Comparison of ENCODE assay signal across 24 cellular contexts in genomic region chr10:3098689-3099088, GRCh38. TPM values are rescaled to one million over a fixed set of nuclear protein-coding genes. Genes with fewer than 3 reads are reported as not detected.
DNase-seq lines count a peak whose midpoint lies in the region; ATAC-seq and TF ChIP-seq lines count a peak whose summit lies in the region.
"Had no signal": no experiment of that assay in that cellular context is flagged by ENCODE, and none has a peak within 500 bp of the region (broad histone marks: within the 10 kb centered on the region; RNA-seq: fewer than 3 reads in every experiment).

No MANE protein-coding gene starts in this region.

- H3K9me2 ChIP-seq in GM23248 (ENCODE audit: insufficient read depth): no peaks in the 10 kb centered on the region
- H3K9me2 ChIP-seq: SK-N-SH had no signal

- H3K9me3 ChIP-seq in GM23248 (ENCODE audit: low read depth) (no peaks in the 10 kb centered on the region), RWPE2 (ENCODE audit: severe bottlenecking) (no peaks in the 10 kb centered on the region), trophoblast cell (ENCODE audit: insufficient read depth, low read depth, low read length) (peaks cover 4% of the 10 kb centered on the region)
- H3K9me3 ChIP-seq: lower lobe of right lung, SK-N-SH had no signal

- H3K27ac Mint-ChIP-seq in effector memory CD8-positive, alpha-beta T cell: no peak overlapping the region
- H3K27ac Mint-ChIP-seq: activated CD8-positive, alpha-beta T cell treated with anti-CD3 and anti-CD28 coated beads for 36 hours; activated naive CD8-positive, alpha-beta T cell treated with anti-CD3 and anti-CD28 coated beads, Interleukin-2, amount 10 ng/mL, durations not matched to agents 7 days and 5 days; CD8-positive, alpha-beta T cell; progenitor cell of endocrine pancreas had no signal

- H3K9ac ChIP-seq in GM23248 (peak overlapping the region; percentile 20; the same call in 1 of the 2 replicates), trophoblast cell (ENCODE audit: low read length) (no peak overlapping the region)
- H3K9ac ChIP-seq: SK-N-SH had no signal

- no peak overlapping the region for H2BK12ac ChIP-seq in trophoblast cell (ENCODE audit: low read length)

- no peaks in the 10 kb centered on the region for H3K27me3 Mint-ChIP-seq in effector memory CD8-positive, alpha-beta T cell
- H3K27me3 Mint-ChIP-seq: activated CD8-positive, alpha-beta T cell treated with anti-CD3 and anti-CD28 coated beads for 36 hours; activated naive CD8-positive, alpha-beta T cell treated with anti-CD3 and anti-CD28 coated beads, Interleukin-2, amount 10 ng/mL, durations not matched to agents 7 days and 5 days; T-helper 17 cell had no signal

- peaks cover 32% of the 10 kb centered on the region for H3K36me3 Mint-ChIP-seq in effector memory CD8-positive, alpha-beta T cell (ENCODE audit: insufficient read depth)

- no peak overlapping the region for H3K18ac ChIP-seq in trophoblast cell (ENCODE audit: low read length)

- H3K36me3 ChIP-seq in GM23248 (ENCODE audit: low read depth) (peaks cover 19% of the 10 kb centered on the region; the same call in 1 of the 2 replicates), RWPE2 (ENCODE audit: low read depth) (peaks cover 75% of the 10 kb centered on the region), trophoblast cell (ENCODE audit: control insufficient read depth in 1 of 2, insufficient read depth in 2 of 2, low read length in 2 of 2) (peaks cover 36 to 47% of the 10 kb centered on the region in 2 experiments)

- DNase-seq in GM23248 (no peak), RWPE2 (ENCODE audit: low spot score) (no peak), epithelial cell of prostate (ENCODE audit: low read depth, low spot score) (no peak), trophoblast cell (no peak), SIG-M5 (lab: John Stamatoyannopoulos, UW) (no peak), HEK293T (ENCODE audit: extremely low spot score) (no peak)
- no peak for DNase-seq in effector memory CD8-positive, alpha-beta T cell
- DNase-seq: activated CD4-positive, CD25-positive, alpha-beta regulatory T cell treated with anti-CD3 and anti-CD28 coated beads, Interleukin-2, amount 50 U/mL, for 72 hours; activated CD8-positive, alpha-beta T cell treated with anti-CD3 and anti-CD28 coated beads for 36 hours; activated gamma-delta T cell; activated naive CD8-positive, alpha-beta T cell treated with anti-CD3 and anti-CD28 coated beads, Interleukin-2, amount 10 ng/mL, durations not matched to agents 7 days and 5 days; activated T-cell treated with anti-CD3 and anti-CD28 coated beads for 4 hours; CD8-positive, alpha-beta T cell; kidney glomerular epithelial cell; lower lobe of right lung; NCI-H1694; SK-N-SH; stimulated activated CD4-positive, alpha-beta T cell treated with anti-CD3 and anti-CD28 coated beads, Interleukin-15, amount 100 ng/mL, for 24 hours; stimulated activated naive CD4-positive, alpha-beta T cell; T-helper 17 cell had no signal

- H3K4me3 Mint-ChIP-seq in effector memory CD8-positive, alpha-beta T cell: no peak overlapping the region
- H3K4me3 Mint-ChIP-seq: activated CD8-positive, alpha-beta T cell treated with anti-CD3 and anti-CD28 coated beads for 36 hours; activated naive CD8-positive, alpha-beta T cell treated with anti-CD3 and anti-CD28 coated beads, Interleukin-2, amount 10 ng/mL, durations not matched to agents 7 days and 5 days; CD8-positive, alpha-beta T cell; neural crest cell; T-helper 17 cell had no signal

- H2AFZ ChIP-seq in GM23248: no peak overlapping the region
- no peak overlapping the region for H2AFZ ChIP-seq in trophoblast cell (ENCODE audit: insufficient read depth, low read length, poor library complexity)

- 84 to 86% methylated on average over 11 of the region's 11 CpGs for WGBS in GM23248 (ENCODE audit: low coverage in 1 of 2, low lambda C conversion rate in 2 of 2, missing lambda C conversion rate in 2 of 2), 2 experiments
- WGBS in trophoblast cell (ENCODE audit: extremely low coverage, insufficient coverage, insufficient read length): no CpG with 5 or more reads among the region's 11 CpGs

- no peak overlapping the region for H3K4ac ChIP-seq in trophoblast cell (ENCODE audit: low read depth, low read length)

- no peaks in the 10 kb centered on the region for H3K9me3 Mint-ChIP-seq in effector memory CD8-positive, alpha-beta T cell
- H3K9me3 Mint-ChIP-seq: activated CD8-positive, alpha-beta T cell treated with anti-CD3 and anti-CD28 coated beads for 36 hours; activated naive CD8-positive, alpha-beta T cell treated with anti-CD3 and anti-CD28 coated beads, Interleukin-2, amount 10 ng/mL, durations not matched to agents 7 days and 5 days; CD8-positive, alpha-beta T cell; neural crest cell had no signal

- H3K14ac ChIP-seq in trophoblast cell (ENCODE audit: low read length): no peak overlapping the region

- H3K4me2 ChIP-seq in GM23248 (ENCODE audit: unreplicated experiment) (peak overlapping the region; percentile 24), trophoblast cell (ENCODE audit: low read length) (no peak overlapping the region)
- H3K4me2 ChIP-seq: SK-N-SH had no signal

- no peak overlapping the region for H4K12ac ChIP-seq in trophoblast cell (ENCODE audit: low read depth, low read length)

- peaks cover 22% of the 10 kb centered on the region for H3K79me1 ChIP-seq in trophoblast cell (ENCODE audit: low read length)

- H3K27ac ChIP-seq in GM23248: peak overlapping the region; percentile 38; the same call in 1 of the 2 replicates
- H3K27ac ChIP-seq in RWPE2 (ENCODE audit: poor library complexity, severe bottlenecking): peak overlapping the region; percentile 99
- peak overlapping the region; percentile 23 for H3K27ac ChIP-seq in epithelial cell of prostate
- H3K27ac ChIP-seq in trophoblast cell (ENCODE audit: low read depth, low read length): no peak overlapping the region
- H3K27ac ChIP-seq: lower lobe of right lung had no signal

- no peak for TF ChIP-seq CTCF in RWPE2 (IDR thresholded peaks at IDR 0.05; ENCODE audit: poor library complexity, severe bottlenecking)

- no peaks in the 10 kb centered on the region for H4K20me1 ChIP-seq in GM23248 (ENCODE audit: insufficient read depth)

- H3F3A ChIP-seq in GM23248 (ENCODE audit: insufficient read depth): peaks cover 41% of the 10 kb centered on the region

- no peak overlapping the region for H2BK5ac ChIP-seq in trophoblast cell (ENCODE audit: low read depth, low read length, poor library complexity)

- no peak overlapping the region for H2BK120ac ChIP-seq in trophoblast cell (ENCODE audit: insufficient read depth, low read length, poor library complexity)

- in situ Hi-C loops in GM23248 (cut with MboI): no loop called here

- H3K79me2 ChIP-seq in GM23248 (ENCODE audit: insufficient read depth): peaks cover 61% of the 10 kb centered on the region
- H3K79me2 ChIP-seq in trophoblast cell (ENCODE audit: control insufficient read depth, insufficient read depth, low read length, poor library complexity): peaks cover 15% of the 10 kb centered on the region

- POLR2A ChIA-PET in HEK293T (lab: Yijun Ruan, JAX): interaction anchor here (1.0 kb wide), 1 partner anchor 74 kb away, joined by 3 read pairs; no protein-coding TSS in a partner anchor

- no peak overlapping the region for H4K8ac ChIP-seq in trophoblast cell (ENCODE audit: low read depth, low read length)

- H3K23ac ChIP-seq in trophoblast cell (ENCODE audit: low read length): peak overlapping the region; percentile 69

- H3K4me1 ChIP-seq in GM23248 (ENCODE audit: insufficient read depth): peaks cover 47% of the 10 kb centered on the region
- H3K4me1 ChIP-seq in RWPE2 (ENCODE audit: insufficient read depth, poor library complexity, severe bottlenecking): peaks cover 53% of the 10 kb centered on the region
- peaks cover 12 to 21% of the 10 kb centered on the region in 2 experiments for H3K4me1 ChIP-seq in trophoblast cell (ENCODE audit: control insufficient read depth in 1 of 2, insufficient read depth in 2 of 2, low read length in 2 of 2)

- CTCF ChIA-PET in HEK293T (lab: Yijun Ruan, JAX): no interaction called here

- H2AK5ac ChIP-seq in trophoblast cell (ENCODE audit: low read length): no peak overlapping the region

- no peak overlapping the region for H4K91ac ChIP-seq in trophoblast cell (ENCODE audit: low read depth, low read length)

- ATAC-seq in RWPE2 (ENCODE audit: low read depth): no peak
- ATAC-seq in effector memory CD8-positive, alpha-beta T cell (replicated peaks): no peak
- ATAC-seq: activated CD8-positive, alpha-beta T cell treated with anti-CD3 and anti-CD28 coated beads for 36 hours; CD8-positive, alpha-beta T cell; HCT116; sciatic nerve; T-helper 17 cell had no signal

- H3K27me3 ChIP-seq in GM23248 (replicated peaks; ENCODE audit: insufficient read depth): no peaks in the 10 kb centered on the region
- no peaks in the 10 kb centered on the region for H3K27me3 ChIP-seq in RWPE2 (ENCODE audit: insufficient read depth, poor library complexity, severe bottlenecking)
- H3K27me3 ChIP-seq in trophoblast cell (ENCODE audit: insufficient read depth, low read length): no peaks in the 10 kb centered on the region

- peaks cover 19 to 22% of the 10 kb centered on the region in 2 donors for H3K4me1 Mint-ChIP-seq in effector memory CD8-positive, alpha-beta T cell (ENCODE audit: low read depth in 2 of 2)

- H3K4me3 ChIP-seq in GM23248 (no peak overlapping the region), RWPE2 (ENCODE audit: severe bottlenecking) (no peak overlapping the region), trophoblast cell (ENCODE audit: low read depth, low read length) (no peak overlapping the region)
- H3K4me3 ChIP-seq: lower lobe of right lung had no signal

TF ChIP-seq in HEK293T, 16 proteins besides CTCF, POLR2A, EP300 and RAD21 (continues in another document):
- TF ChIP-seq PKNOX1 (IDR thresholded peaks at IDR 0.05): no peak
- TF ChIP-seq FOXA1 (IDR thresholded peaks at IDR 0.05): no peak
- no peak for TF ChIP-seq FOXM1 (IDR thresholded peaks at IDR 0.05; ENCODE audit: borderline replicate concordance)
- TF ChIP-seq LEF1 (IDR thresholded peaks at IDR 0.05; ENCODE audit: borderline replicate concordance): no peak
- TF ChIP-seq HDGF (IDR thresholded peaks at IDR 0.05; ENCODE audit: borderline replicate concordance): no peak
- TF ChIP-seq BHLHE40 (IDR thresholded peaks at IDR 0.05; ENCODE audit: borderline replicate concordance): no peak
- TF ChIP-seq ZNF384 (IDR thresholded peaks at IDR 0.05): no peak
- no peak for TF ChIP-seq SUZ12 (IDR thresholded peaks at IDR 0.05)
- no peak for TF ChIP-seq SP1 (IDR thresholded peaks at IDR 0.05)
- TF ChIP-seq ARNT (IDR thresholded peaks at IDR 0.05): no peak

RNA-seq across cellular contexts. Expression of gene PFKP, which starts 31.3 kb away (rescaled TPM):
- total RNA-seq in GM23248 (2014; rRNA removed; shearing (Covaris generic)): 137 and 159 TPM in 2 replicates
- polyA plus RNA-seq in GM23248 (2016; fragmentation: Nextera tagmentation; extraction: Ambion mirVana): 133 TPM in 2 replicates
- 229 and 243 TPM in 2 replicates for polyA plus RNA-seq in trophoblast cell (2013)
